Comparison of ENCODE assay signal across 8 cellular contexts in the genomic region with DNA sequence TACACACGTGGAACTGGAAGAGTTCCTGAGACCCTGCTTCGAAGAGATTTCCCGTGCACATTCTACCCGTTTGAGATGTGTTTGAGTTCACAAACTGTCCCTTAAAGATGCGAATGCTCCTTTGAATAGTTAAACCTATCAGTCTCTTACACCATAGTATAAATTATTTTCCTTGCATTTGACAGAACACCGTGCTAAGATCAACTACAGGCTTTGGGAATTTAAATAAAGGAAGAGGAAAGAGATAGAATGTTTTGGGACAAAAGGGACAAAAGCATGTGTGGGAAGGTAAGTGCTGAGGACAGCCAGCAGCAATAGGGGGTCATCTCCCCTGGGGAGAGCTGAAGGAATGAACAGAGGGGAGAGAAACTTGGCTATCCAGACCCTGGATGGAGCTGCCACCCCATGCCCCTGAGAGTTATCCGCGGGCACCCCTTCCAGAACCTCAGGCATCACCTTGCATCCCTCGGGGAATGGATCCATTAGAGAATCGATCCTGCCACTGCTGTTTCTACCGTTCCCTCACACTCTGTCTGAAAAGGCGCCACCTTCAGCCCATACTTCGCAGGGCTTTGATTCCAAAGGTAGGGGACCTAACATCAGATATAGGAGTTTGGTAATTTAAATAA. TPM values are rescaled to one million over a fixed set of nuclear protein-coding genes. Genes with fewer than 3 reads are reported as not detected.
A peak's percentile ranks its signal among the peaks of the same experiment; 100 is the strongest.
DNase-seq lines count a peak whose midpoint lies in the region; ATAC-seq, FAIRE-seq and TF ChIP-seq lines count a peak whose summit lies in the region.

No MANE protein-coding gene starts in this region.

- CTCF ChIA-PET in endothelial cell of umbilical vein (lab: Charles Lee): interaction anchor here (1.0 to 1.5 kb wide), 3 partner anchors 9 to 208 kb away, joined by 3 to 5 read pairs (median 3); no protein-coding TSS in a partner anchor

- POLR2A ChIA-PET in endothelial cell of umbilical vein (lab: Charles Lee): no interaction called here

- H3K9me3 ChIP-seq in SK-N-MC (ENCODE audit: low read depth, low read length): no peaks in the 10 kb centered on the region
- H3K9me3 ChIP-seq in endothelial cell of umbilical vein (replicated peaks; ENCODE audit: control insufficient read depth, insufficient read depth, low read length): no peaks in the 10 kb centered on the region
- no peaks in the 10 kb centered on the region for H3K9me3 ChIP-seq in pancreas

- H3K9me1 ChIP-seq in endothelial cell of umbilical vein (replicated peaks; ENCODE audit: control insufficient read depth, extremely low read depth, insufficient read depth, low read length): no peaks in the 10 kb centered on the region

- H3K36me3 Mint-ChIP-seq in CD14-positive monocyte: peaks cover 4 to 10% of the 10 kb centered on the region in 2 donors

- no peaks in the 10 kb centered on the region; the same call in 1 of the 2 replicates for H3K36me3 ChIP-seq in SK-N-MC (ENCODE audit: insufficient read depth, low read length)
- no peaks in the 10 kb centered on the region for H3K36me3 ChIP-seq in endothelial cell of umbilical vein (ENCODE audit: control insufficient read depth in 2 of 2, extremely low read depth in 1 of 2, insufficient read depth in 2 of 2, low read length in 2 of 2)
- H3K36me3 ChIP-seq in pancreas: no peaks in the 10 kb centered on the region

- ATAC-seq in pancreas: no peak
- ATAC-seq in HG03565 (IDR thresholded peaks at IDR 0.05; ENCODE audit: unreplicated experiment): no peak

- H3K4me1 ChIP-seq in endothelial cell of umbilical vein (ENCODE audit: control insufficient read depth, extremely low read depth, insufficient read depth, low read length) (peaks cover 6% of the 10 kb centered on the region), pancreas (no peaks in the 10 kb centered on the region)

- DNase-seq in CD14-positive monocyte (ENCODE audit: low spot score): no peak
- DNase-seq in H54 (ENCODE audit: insufficient read length, low spot score): peak; percentile 42
- DNase-seq in SK-N-MC (ENCODE audit: low read depth, low spot score): no peak
- DNase-seq in endothelial cell of umbilical vein (ENCODE audit: low read depth, low spot score): peak; percentile 25
- no peak for DNase-seq in pancreas
- no peak for DNase-seq in NCI-H1930 (lab: John Stamatoyannopoulos, UW)
- no peak for DNase-seq in cerebellar nuclear complex (lab: John Stamatoyannopoulos, UW)

- H3K9me3 Mint-ChIP-seq in CD14-positive monocyte: no peaks in the 10 kb centered on the region

- no peak for TF ChIP-seq POLR2A in H54 (IDR thresholded peaks at IDR 0.05; ENCODE audit: low read depth, low read length)
- TF ChIP-seq POLR2A in endothelial cell of umbilical vein (IDR thresholded peaks at IDR 0.05; ENCODE audit: low read depth, low read length): no peak

- peak overlapping the region; percentile 8 for H3K9ac ChIP-seq in SK-N-MC (ENCODE audit: insufficient read length)
- H3K9ac ChIP-seq in endothelial cell of umbilical vein (replicated peaks; ENCODE audit: extremely low read depth, insufficient read depth, low read length): no peak overlapping the region

- H3K27me3 ChIP-seq in endothelial cell of umbilical vein (ENCODE audit: control insufficient read depth in 2 of 2, insufficient read depth in 2 of 2, low read length in 2 of 2) (no peaks in the 10 kb centered on the region), pancreas (no peaks in the 10 kb centered on the region)

- FAIRE-seq in H54 (lab: Jason Lieb, UNC) (no peak), endothelial cell of umbilical vein (lab: Jason Lieb, UNC) (peak; percentile 59), pancreas (lab: Jason Lieb, UNC) (no peak)

- H3K79me2 ChIP-seq in endothelial cell of umbilical vein (ENCODE audit: control insufficient read depth, insufficient read depth, low read length): peaks cover 6% of the 10 kb centered on the region

- TF ChIP-seq CTCF in CD14-positive monocyte (IDR thresholded peaks at IDR 0.05) (no peak), endothelial cell of umbilical vein (IDR thresholded peaks at IDR 0.05; ENCODE audit: extremely low read depth in 1 of 2, insufficient read depth in 1 of 2, low read depth in 1 of 2, low read length in 2 of 2) (peak in 1 of 2 donors; percentile 10), pancreas (IDR thresholded peaks at IDR 0.05) (no peak)

- WGBS in pancreas, 2 donors: 25 to 27% methylated on average over 13 of the region's 13 CpGs

- H3K27ac ChIP-seq in SK-N-MC: no peak overlapping the region
- no peak overlapping the region for H3K27ac ChIP-seq in endothelial cell of umbilical vein (ENCODE audit: insufficient read depth, low read depth, low read length)
- H3K27ac ChIP-seq in pancreas: no peak overlapping the region

- H3K4me1 Mint-ChIP-seq in CD14-positive monocyte: peaks cover 30% of the 10 kb centered on the region

- H4K20me1 ChIP-seq in endothelial cell of umbilical vein (replicated peaks; ENCODE audit: control insufficient read depth, extremely low read depth, insufficient read depth, low read length): no peaks in the 10 kb centered on the region

- intact Hi-C loops in CD14-positive monocyte (cut with micrococcal nuclease): no loop called here
- intact Hi-C loops in endothelial cell of umbilical vein (cut with micrococcal nuclease): loop anchor here (2.0 kb wide), 1 partner anchor 94 kb away; no protein-coding TSS in a partner anchor
- intact Hi-C loops in pancreas (cut with DNase I): no loop called here

- peak overlapping the region; percentile 84 for H2AFZ ChIP-seq in endothelial cell of umbilical vein (ENCODE audit: low read depth, low read length)

- no peak overlapping the region for H3K27ac Mint-ChIP-seq in CD14-positive monocyte

- H3K4me3 ChIP-seq in SK-N-MC: peak overlapping the region; percentile 87
- peak overlapping the region; percentile 37 to 46 (median 46) for H3K4me3 ChIP-seq in endothelial cell of umbilical vein (replicated peaks in 1 of 3; ENCODE audit: insufficient read depth in 1 of 3, low read depth in 1 of 3, low read length in 3 of 3)
- peak overlapping the region; percentile 40 to 58 (median 52) for H3K4me3 ChIP-seq in pancreas

- peak overlapping the region; percentile 66 for H3K4me2 ChIP-seq in endothelial cell of umbilical vein (ENCODE audit: insufficient read depth, low read length)

- H3K27me3 Mint-ChIP-seq in CD14-positive monocyte (ENCODE audit: low read depth in 3 of 3): peaks cover 17 to 27% (median 18%) of the 10 kb centered on the region in 3 donors

- no TSS peak for BruUV-seq in endothelial cell of umbilical vein (replicated peaks; lab: Mats Ljungman, UMichigan)

- peak overlapping the region; percentile 77 to 88 for H3K4me3 Mint-ChIP-seq in CD14-positive monocyte

- dilution Hi-C loops in endothelial cell of umbilical vein (cut with MboI; ENCODE audit: extremely low pct_ligation_motif_present, low sequenced_read_pairs): no loop called here

TF ChIP-seq in endothelial cell of umbilical vein, 7 proteins besides CTCF, POLR2A, EP300 and RAD21:
- TF ChIP-seq MYC (IDR thresholded peaks at IDR 0.05; ENCODE audit: low read depth, low read length): no peak
- no peak for TF ChIP-seq POLR2AphosphoS5 (IDR thresholded peaks at IDR 0.05; ENCODE audit: insufficient read depth, low read depth, low read length)
- no peak for TF ChIP-seq FOS (IDR thresholded peaks at IDR 0.05; ENCODE audit: borderline replicate concordance, insufficient read depth, low read length)
- TF ChIP-seq EZH2 (IDR thresholded peaks at IDR 0.05; ENCODE audit: borderline replicate concordance, low read depth, low read length, severe bottlenecking): no peak
- no peak for TF ChIP-seq GATA2 (IDR thresholded peaks at IDR 0.05; ENCODE audit: insufficient read depth, insufficient read length, low read depth, low read length)
- TF ChIP-seq JUN (IDR thresholded peaks at IDR 0.05; ENCODE audit: borderline replicate concordance, insufficient read depth, insufficient read length, low read depth): no peak
- TF ChIP-seq, protein P1, sequence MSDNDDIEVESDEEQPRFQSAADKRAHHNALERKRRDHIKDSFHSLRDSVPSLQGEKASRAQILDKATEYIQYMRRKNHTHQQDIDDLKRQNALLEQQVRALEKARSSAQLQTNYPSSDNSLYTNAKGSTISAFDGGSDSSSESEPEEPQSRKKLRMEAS (IDR thresholded peaks at IDR 0.05; ENCODE audit: insufficient read depth, insufficient read length): no peak

RNA-seq across cellular contexts. Expression of gene ADCY3, which starts 0.9 kb away (rescaled TPM):
- 1 to 10 TPM; 2.5 to 3.5 TPM for polyA plus RNA-seq in CD14-positive monocyte
- 54.0 and 54.4 TPM in 2 replicates for total RNA-seq in endothelial cell of umbilical vein
- polyA plus RNA-seq in endothelial cell of umbilical vein: 61.3 and 71.7 TPM in 2 replicates
- 48.1 and 52.9 TPM in 2 replicates for polyA plus RNA-seq in endothelial cell of umbilical vein (2011; cell fraction: cytosol; rRNA removed)
- 111 and 115 TPM in 2 replicates for polyA plus RNA-seq in endothelial cell of umbilical vein (2011; cell fraction: nucleus; rRNA removed)
- 49.6 and 78.8 TPM in 2 replicates for polyA plus RNA-seq in endothelial cell of umbilical vein (2012)
- polyA minus RNA-seq in endothelial cell of umbilical vein: 85.5 and 98.2 TPM in 2 replicates
- 57.6 TPM for polyA minus RNA-seq in endothelial cell of umbilical vein (2011; cell fraction: cytosol; rRNA and poly(A)+ RNA removed)
- 25.6 and 36.5 TPM in 2 replicates for polyA minus RNA-seq in endothelial cell of umbilical vein (2011; cell fraction: nucleus; rRNA and poly(A)+ RNA removed)
- 10 to 100 TPM in 3 of 6 donors, 1 to 10 TPM in 3; 4.7 to 19.0 (median 10.2) TPM for total RNA-seq in pancreas
- 10 to 100 TPM in 1 of 2 donors, 1 to 10 TPM in 1; 9.1 to 29.4 TPM for polyA plus RNA-seq in pancreas

RNA-seq across cellular contexts. Expression of gene DNAJC27, which starts 50.8 kb away (rescaled TPM):
- polyA plus RNA-seq in CD14-positive monocyte: 1 to 10 TPM in 1 of 2 donors, under 1 TPM in 1; 0.86 to 2.2 TPM
- 3.2 and 3.9 TPM in 2 replicates for total RNA-seq in endothelial cell of umbilical vein
- polyA plus RNA-seq in endothelial cell of umbilical vein: 1.1 and 1.3 TPM in 2 replicates
- polyA plus RNA-seq in endothelial cell of umbilical vein (2011; cell fraction: cytosol; rRNA removed): 1.1 and 1.3 TPM in 2 replicates
- polyA plus RNA-seq in endothelial cell of umbilical vein (2011; cell fraction: nucleus; rRNA removed): 3.5 and 6.2 TPM in 2 replicates
- 1.3 TPM in 2 replicates for polyA plus RNA-seq in endothelial cell of umbilical vein (2012)
- 3.0 and 6.0 TPM in 2 replicates for polyA minus RNA-seq in endothelial cell of umbilical vein
- polyA minus RNA-seq in endothelial cell of umbilical vein (2011; cell fraction: cytosol; rRNA and poly(A)+ RNA removed): 1.9 TPM
- polyA minus RNA-seq in endothelial cell of umbilical vein (2011; cell fraction: nucleus; rRNA and poly(A)+ RNA removed): 5.4 and 7.0 TPM in 2 replicates
- total RNA-seq in pancreas: 1 to 10 TPM; 1.9 to 4.7 (median 3.2) TPM
- 1 to 10 TPM; 1.8 to 3.6 TPM for polyA plus RNA-seq in pancreas

Comparison
In these comparisons a context has a peak if more than half of its experiments do, and no peak if none do; other contexts are left out.
1. DNase-seq: peak in H54 (single experiment) and endothelial cell of umbilical vein (single experiment); none in CD14-positive monocyte (single experiment), SK-N-MC (single experiment), pancreas (0 of 6), NCI-H1930 (0 of 2) and cerebellar nuclear complex (0 of 2).
2. Peak in every context shown above with its lines, with median percentiles within 50 percentile points of each other: H3K4me3 ChIP-seq.